In genomic region chr7:65006094-65006992, GRCh38 we compare ENCODE assay signal across 8 cellular contexts. TPM values are rescaled to one million over a fixed set of nuclear protein-coding genes. Genes with fewer than 3 reads are reported as not detected.
DNase-seq lines count a peak whose midpoint lies in the region; ATAC-seq and TF ChIP-seq lines count a peak whose summit lies in the region.

Gene ERV3-1, minus strand, starts transcription at chr7:65006687. Its CDS starts 13,661 bp downstream, at chr7:64993026.

- DNase-seq in ELR (ENCODE audit: low read depth) (peak; percentile 92), H7 (peak; percentile 91), M059J (ENCODE audit: low read depth) (peak; percentile 97), SIG-M5 (lab: John Stamatoyannopoulos, UW) (peak; percentile 81), foreskin keratinocyte (peak; percentile 70 to 85), neural progenitor cell (ENCODE audit: low spot score) (peak; percentile 97), stromal cell of bone marrow (ENCODE audit: low read depth) (peak; percentile 93)
- DNase-seq in activated gamma-delta T cell treated with anti-CD3 and anti-CD28 coated beads, Interleukin-2, amount 50 U/mL, for 16 hours (ENCODE audit: low read depth), result peak; percentile 89

- H2AFZ ChIP-seq in neural progenitor cell (replicated peaks), result peak within 1 kb of the TSS; percentile 83

- no peaks in the 10 kb centered on the region for H3K36me3 ChIP-seq in H7 (replicated peaks; ENCODE audit: control insufficient read depth, insufficient read depth, low read length)
- H3K36me3 ChIP-seq in neural progenitor cell, result peaks cover 12% of the 10 kb centered on the region

- peaks cover 41% of the 10 kb centered on the region for H3K9me3 Mint-ChIP-seq in neural progenitor cell

- H3K4me1 Mint-ChIP-seq in neural progenitor cell, result peaks cover 16% of the 10 kb centered on the region

- H3K79me2 ChIP-seq in neural progenitor cell (ENCODE audit: low read depth), result peaks cover 49% of the 10 kb centered on the region

- peak within 1 kb of the TSS; percentile 98 for H3K27ac Mint-ChIP-seq in neural progenitor cell

- ATAC-seq in foreskin keratinocyte, result peak; percentile 100

- H3K9ac ChIP-seq in neural progenitor cell, result peak within 1 kb of the TSS; percentile 96

- H3K27me3 Mint-ChIP-seq in neural progenitor cell (ENCODE audit: insufficient read depth, low read depth), result peaks cover 7% of the 10 kb centered on the region

- peak within 1 kb of the TSS; percentile 83 for H3K4me2 ChIP-seq in neural progenitor cell

- H3F3A ChIP-seq in neural progenitor cell (ENCODE audit: low read depth), result peaks cover 6% of the 10 kb centered on the region

- H3K4me3 ChIP-seq in H7 (ENCODE audit: insufficient read depth, low read depth, low read length), result peak within 1 kb of the TSS; percentile 75
- peak within 1 kb of the TSS; percentile 76 for H3K4me3 ChIP-seq in neural progenitor cell

- H3K4me1 ChIP-seq in foreskin keratinocyte (peaks cover 7% of the 10 kb centered on the region), neural progenitor cell (peaks cover 8% of the 10 kb centered on the region)

- peaks cover 7% of the 10 kb centered on the region for H4K20me1 ChIP-seq in neural progenitor cell (ENCODE audit: low read depth)

- H3K9me3 ChIP-seq in neural progenitor cell (ENCODE audit: low read depth), result no peaks in the 10 kb centered on the region

- peak within 1 kb of the TSS; percentile 46 for H3K27ac ChIP-seq in foreskin keratinocyte
- peak within 1 kb of the TSS; percentile 99 for H3K27ac ChIP-seq in neural progenitor cell

- H3K4me3 Mint-ChIP-seq in neural progenitor cell, result peak within 1 kb of the TSS; percentile 98

- H3K27me3 ChIP-seq in H7 (ENCODE audit: control insufficient read depth, insufficient read depth, low read length) (no peaks in the 10 kb centered on the region), foreskin keratinocyte (no peaks in the 10 kb centered on the region), neural progenitor cell (no peaks in the 10 kb centered on the region)

- peaks cover 40% of the 10 kb centered on the region for H3K36me3 Mint-ChIP-seq in neural progenitor cell

- TF ChIP-seq CTCF in foreskin keratinocyte (conservative IDR thresholded peaks at IDR 0.05) (no peak), neural progenitor cell (IDR thresholded peaks at IDR 0.05) (no peak)

RNA-seq across cellular contexts. Expression of gene ERV3-1, which starts in this region (rescaled TPM):
- 5.0 and 5.5 TPM in 2 replicates for total RNA-seq in H7 (2014; rRNA removed; shearing (Covaris generic))
- 2.3 and 3.9 TPM in 2 replicates for total RNA-seq in M059J (2014; rRNA removed; shearing (Covaris generic))
- total RNA-seq in foreskin keratinocyte (1.7 and 2.2 TPM in 2 replicates), neural progenitor cell (ENCODE audit: low replicate concordance) (44.6 and 50.0 TPM in 2 replicates)
- polyA plus RNA-seq in foreskin keratinocyte, result 0.44 and 0.64 TPM in 2 replicates

Comparison
In these comparisons a context has a peak if more than half of its experiments do, and no peak if none do; other contexts are left out.
1. Peak in every context shown above with its lines: DNase-seq, ATAC-seq, H3K4me3 ChIP-seq and H3K27ac ChIP-seq.